In genomic region chr6:6724319-6725119, GRCh38 we compare ENCODE assay signal across 8 cellular contexts.
A peak's percentile ranks its signal among the peaks of the same experiment; 100 is the strongest.
DNase-seq lines count a peak whose midpoint lies in the region; ATAC-seq and TF ChIP-seq lines count a peak whose summit lies in the region.

No MANE protein-coding gene starts in this region.

- no peaks in the 10 kb centered on the region for H3K9me3 Mint-ChIP-seq in activated naive CD4-positive, alpha-beta T cell treated with anti-CD3 and anti-CD28 coated beads, Interleukin-2, amount 50 U/mL, for 24 hours
- no peaks in the 10 kb centered on the region for H3K9me3 Mint-ChIP-seq in type B pancreatic cell

- no peaks in the 10 kb centered on the region for H3K36me3 ChIP-seq in HUES6 (ENCODE audit: control insufficient read depth, insufficient read depth, low read length)

- peaks cover 13% of the 10 kb centered on the region for H3K4me1 Mint-ChIP-seq in activated naive CD4-positive, alpha-beta T cell treated with anti-CD3 and anti-CD28 coated beads, Interleukin-2, amount 50 U/mL, for 24 hours
- peaks cover 37% of the 10 kb centered on the region for H3K4me1 Mint-ChIP-seq in type B pancreatic cell (ENCODE audit: unreplicated experiment)

- TF ChIP-seq CTCF in type B pancreatic cell (conservative IDR thresholded peaks at IDR 0.05), result peak; percentile 80

- H3K4me3 Mint-ChIP-seq in activated naive CD4-positive, alpha-beta T cell treated with anti-CD3 and anti-CD28 coated beads, Interleukin-2, amount 50 U/mL, for 24 hours, result peak overlapping the region; percentile 75
- peak overlapping the region; percentile 77 for H3K4me3 Mint-ChIP-seq in type B pancreatic cell

- peak overlapping the region; percentile 66 for H3K9ac ChIP-seq in HUES6 (ENCODE audit: low read length)

- H3K27me3 Mint-ChIP-seq in activated naive CD4-positive, alpha-beta T cell treated with anti-CD3 and anti-CD28 coated beads, Interleukin-2, amount 50 U/mL, for 24 hours, result no peaks in the 10 kb centered on the region
- no peaks in the 10 kb centered on the region for H3K27me3 Mint-ChIP-seq in type B pancreatic cell

- peak overlapping the region; percentile 43 for H3K4me3 ChIP-seq in HUES6 (ENCODE audit: low read depth, low read length)

- H3K36me3 Mint-ChIP-seq in activated naive CD4-positive, alpha-beta T cell treated with anti-CD3 and anti-CD28 coated beads, Interleukin-2, amount 50 U/mL, for 24 hours, result no peaks in the 10 kb centered on the region
- H3K36me3 Mint-ChIP-seq in type B pancreatic cell, result no peaks in the 10 kb centered on the region

- H3K27ac Mint-ChIP-seq in activated naive CD4-positive, alpha-beta T cell treated with anti-CD3 and anti-CD28 coated beads, Interleukin-2, amount 50 U/mL, for 24 hours, result no peak overlapping the region
- peak overlapping the region; percentile 84 for H3K27ac Mint-ChIP-seq in type B pancreatic cell

- H3K9me3 ChIP-seq in HUES6 (ENCODE audit: control insufficient read depth, insufficient read depth, low read depth, low read length), result no peaks in the 10 kb centered on the region

- no peak for ATAC-seq in GM21423 (IDR thresholded peaks at IDR 0.05; ENCODE audit: unreplicated experiment)

- H3K27ac ChIP-seq in HUES6 (ENCODE audit: low read depth, low read length), result peak overlapping the region; percentile 68; the same call in 1 of the 2 replicates

- DNase-seq in Daoy (ENCODE audit: low read depth) (peak; percentile 80), SHP77 treated with DMSO at 0.1 percent for 48 hours (lab: John Stamatoyannopoulos, UW) (peak; percentile 44), globus pallidus (ENCODE audit: low spot score) (peak; percentile 46), occipital lobe (lab: John Stamatoyannopoulos, UW) (peak; percentile 48), type B pancreatic cell (ENCODE audit: extremely low spot score, unreplicated experiment) (peak; percentile 82)

- H3K27me3 ChIP-seq in HUES6 (ENCODE audit: control insufficient read depth, insufficient read depth, low read length), result no peaks in the 10 kb centered on the region

- H3K4me1 ChIP-seq in HUES6 (ENCODE audit: control insufficient read depth, insufficient read depth, low read length), result peaks cover 33% of the 10 kb centered on the region
